In genomic region chr1:192977089-192977706, GRCh38 we compare ENCODE assay signal across 27 cellular contexts.
DNase-seq lines count a peak whose midpoint lies in the region; ATAC-seq and TF ChIP-seq lines count a peak whose summit lies in the region.
"Had no signal": no experiment of that assay in that cellular context is flagged by ENCODE, and none has a peak within 500 bp of the region (broad histone marks: within the 10 kb centered on the region; RNA-seq: fewer than 3 reads in every experiment).

No MANE protein-coding gene starts in this region.

- POLR2A ChIA-PET in HEK293T (lab: Yijun Ruan, JAX): no interaction called here

- no peak overlapping the region for H3K4me3 ChIP-seq in left lung
- no peak overlapping the region for H3K4me3 ChIP-seq in hepatocyte
- H3K4me3 ChIP-seq: BLaER1, MG63, transverse colon had no signal

- CTCF ChIA-PET in HEK293T (lab: Yijun Ruan, JAX): no interaction called here

- intact Hi-C loops in left lung (cut with DNase I): no loop called here

- H3K79me2 ChIP-seq in hepatocyte: no peaks in the 10 kb centered on the region

- H3K27ac ChIP-seq in left lung (no peak overlapping the region), hepatocyte (no peak overlapping the region)
- H3K27ac ChIP-seq: BLaER1, epithelial cell of prostate, transverse colon had no signal

- H3K9me3 ChIP-seq in left lung: no peaks in the 10 kb centered on the region
- H3K9me3 ChIP-seq in hepatocyte (ENCODE audit: low read depth): no peaks in the 10 kb centered on the region
- H3K9me3 ChIP-seq: BLaER1, MG63, SK-N-SH, transverse colon had no signal

- H4K20me1 ChIP-seq in hepatocyte (ENCODE audit: insufficient read depth, poor library complexity, severe bottlenecking): no peaks in the 10 kb centered on the region
- H4K20me1 ChIP-seq: BLaER1 had no signal

- no peak overlapping the region for H3K4me2 ChIP-seq in hepatocyte
- H3K4me2 ChIP-seq: BLaER1, SK-N-SH had no signal

- no peaks in the 10 kb centered on the region for H3K36me3 ChIP-seq in left lung
- no peaks in the 10 kb centered on the region for H3K36me3 ChIP-seq in hepatocyte (replicated peaks; ENCODE audit: insufficient read depth, low read depth)
- H3K36me3 ChIP-seq: BLaER1, MG63, transverse colon had no signal

- H2AFZ ChIP-seq in hepatocyte: no peak overlapping the region

- no peaks in the 10 kb centered on the region for H3K27me3 ChIP-seq in left lung
- no peaks in the 10 kb centered on the region for H3K27me3 ChIP-seq in hepatocyte
- H3K27me3 ChIP-seq: BLaER1, MG63, transverse colon had no signal

- WGBS in hepatocyte (ENCODE audit: low lambda C conversion rate, missing lambda C conversion rate): 78% methylated on average over 8 of the region's 8 CpGs

- DNase-seq in COLO668 (lab: John Stamatoyannopoulos, UW; ENCODE audit: unreplicated experiment) (peak; percentile 31), HEK293T (ENCODE audit: extremely low spot score) (no peak), NCI-H510A treated with DMSO at 0.1 percent for 48 hours (lab: John Stamatoyannopoulos, UW) (peak; percentile 74), SK-N-DZ (ENCODE audit: low spot score) (peak; percentile 38), amniotic stem cell (lab: John Stamatoyannopoulos, UW) (no peak), left lung (no peak), hepatocyte (ENCODE audit: low spot score) (no peak), H4 (ENCODE audit: low spot score) (no peak)
- DNase-seq: activated CD4-positive, alpha-beta memory T cell treated with anti-CD3 and anti-CD28 coated beads, Interleukin-2, amount 10 ng/mL, durations not matched to agents 7 days and 5 days; activated CD8-positive, alpha-beta memory T cell treated with anti-CD3 and anti-CD28 coated beads, Interleukin-2, amount 50 U/mL, for 48 hours; activated naive CD4-positive, alpha-beta T cell treated with Interleukin-2 at 50 U/mL for 16 hours; central memory CD4-positive, alpha-beta T cell; cortex of kidney; effector memory CD4-positive, alpha-beta T cell; HFFc6; KG1; left colon; mammary epithelial cell; MG63; NCI-H146; NCI-H526 treated with DMSO at 0.1 percent for 48 hours; SK-N-SH; transverse colon had no signal

- H3K4me1 ChIP-seq in left lung (no peaks in the 10 kb centered on the region), hepatocyte (ENCODE audit: insufficient read depth) (no peaks in the 10 kb centered on the region)
- H3K4me1 ChIP-seq: BLaER1 had no signal

- ATAC-seq in left lung: no peak
- ATAC-seq: left colon; natural killer cell treated with Interleukin-12 subunit alpha and Interleukin-12 subunit beta and Interleukin-15 and Interleukin-18, amount 100 ng/mL, for 72 hours; stimulated activated memory B cell treated with anti-CD40 and anti-IgM and Interleukin-4, amounts not matched to agents 10 μg/mL and 1 μg/mL and 100 μg/mL, for 72 hours had no signal

- TF ChIP-seq CTCF in left lung (IDR thresholded peaks at IDR 0.05) (no peak), hepatocyte (IDR thresholded peaks at IDR 0.05; ENCODE audit: poor library complexity) (no peak)

- H3K9me2 ChIP-seq in hepatocyte (replicated peaks; ENCODE audit: insufficient read depth): no peaks in the 10 kb centered on the region
- H3K9me2 ChIP-seq: SK-N-SH had no signal

TF ChIP-seq in HEK293T, 16 proteins besides CTCF, POLR2A, EP300 and RAD21:
- TF ChIP-seq PKNOX1 (IDR thresholded peaks at IDR 0.05) (peak; percentile 46), SP1 (IDR thresholded peaks at IDR 0.05) (no peak)

Comparison
In these comparisons a context has a peak if more than half of its experiments do, and no peak if none do; other contexts are left out.
1. DNase-seq: peak in COLO668 (single experiment), NCI-H510A treated with DMSO at 0.1 percent for 48 hours (single experiment) and SK-N-DZ (single experiment); none in HEK293T (single experiment), amniotic stem cell (single experiment), left lung (0 of 2), hepatocyte (single experiment) and H4 (single experiment).